Comparison of ENCODE assay signal across 8 cellular contexts in the genomic region with DNA sequence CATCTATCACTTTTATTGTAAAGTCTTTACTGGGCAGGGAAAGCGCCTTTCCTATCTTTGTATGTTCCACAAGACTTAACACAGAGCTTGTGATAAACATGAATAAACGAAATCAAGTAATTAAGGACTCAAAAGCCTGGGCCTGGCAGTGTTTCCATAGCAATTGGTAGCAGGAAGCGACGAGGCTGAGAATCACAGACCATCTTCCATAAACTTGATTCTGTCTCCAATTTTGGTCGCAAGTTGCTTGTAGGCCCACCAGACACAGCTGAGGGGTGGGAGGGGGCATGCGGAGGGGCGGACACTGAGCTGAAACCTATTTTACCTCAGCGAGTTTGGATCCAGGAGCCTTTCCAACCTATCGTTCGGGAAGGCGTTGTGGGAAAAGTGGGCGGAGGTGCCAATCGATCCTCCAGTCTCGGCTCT. TPM values are rescaled to one million over a fixed set of nuclear protein-coding genes. Genes with fewer than 3 reads are reported as not detected.
DNase-seq lines count a peak whose midpoint lies in the region; ATAC-seq and TF ChIP-seq lines count a peak whose summit lies in the region.

No MANE protein-coding gene starts in this region.

- no peaks in the 10 kb centered on the region for H3K9me3 ChIP-seq in RWPE2 (ENCODE audit: severe bottlenecking)
- H3K9me3 ChIP-seq in esophagus squamous epithelium: no peaks in the 10 kb centered on the region

- DNase-seq in activated gamma-delta T cell treated with Interleukin-2 at 50 U/mL for 16 hours: peak; percentile 4
- no peak for DNase-seq in activated gamma-delta T cell (lab: John Stamatoyannopoulos, UW)
- DNase-seq in RWPE2 (ENCODE audit: low spot score): no peak
- no peak for DNase-seq in esophagus squamous epithelium (lab: John Stamatoyannopoulos, UW)
- DNase-seq in pons (ENCODE audit: low spot score): peak; percentile 12
- no peak for DNase-seq in NCI-H774 (lab: John Stamatoyannopoulos, UW)
- DNase-seq in UCSD-AML1 (lab: John Stamatoyannopoulos, UW; ENCODE audit: unreplicated experiment): no peak

- ATAC-seq in RWPE2 (ENCODE audit: low read depth) (no peak; the same call in 2 of the 3 replicates), HG02642 (IDR thresholded peaks at IDR 0.05; ENCODE audit: poor library complexity, unreplicated experiment) (no peak)

- H3K27ac ChIP-seq in RWPE2 (ENCODE audit: poor library complexity, severe bottlenecking): peak overlapping the region; percentile 50
- H3K27ac ChIP-seq in esophagus squamous epithelium: peak overlapping the region; percentile 75 to 91 (median 84)

- 17 to 20% methylated on average over 4 to 10 of the region's 14 CpGs for WGBS in esophagus squamous epithelium, 2 donors

- H3K36me3 ChIP-seq in RWPE2 (ENCODE audit: low read depth) (no peaks in the 10 kb centered on the region), esophagus squamous epithelium (no peaks in the 10 kb centered on the region)

- TF ChIP-seq CTCF in RWPE2 (IDR thresholded peaks at IDR 0.05; ENCODE audit: poor library complexity, severe bottlenecking) (no peak), esophagus squamous epithelium (IDR thresholded peaks at IDR 0.05) (no peak)

- TF ChIP-seq POLR2A in esophagus squamous epithelium (IDR thresholded peaks at IDR 0.05): no peak

- peak overlapping the region; percentile 66 for H3K4me3 ChIP-seq in RWPE2 (ENCODE audit: severe bottlenecking)
- peak overlapping the region; percentile 58 to 89 (median 78) for H3K4me3 ChIP-seq in esophagus squamous epithelium

- intact Hi-C loops in esophagus squamous epithelium (cut with DNase I): no loop called here

- H3K27me3 ChIP-seq in RWPE2 (ENCODE audit: insufficient read depth, poor library complexity, severe bottlenecking) (no peaks in the 10 kb centered on the region), esophagus squamous epithelium (no peaks in the 10 kb centered on the region)

- H3K4me1 ChIP-seq in RWPE2 (ENCODE audit: insufficient read depth, poor library complexity, severe bottlenecking): no peaks in the 10 kb centered on the region
- peaks cover 3 to 21% (median 4%) of the 10 kb centered on the region in 3 donors for H3K4me1 ChIP-seq in esophagus squamous epithelium

RNA-seq across cellular contexts. Expression of a gene that starts 0.3 kb away (rescaled TPM):
- under 1 TPM in 1 of 4 donors, not detected in 3; 0.23 TPM for total RNA-seq in esophagus squamous epithelium

RNA-seq across cellular contexts. Expression of a gene that starts 1.0 kb away (rescaled TPM):
- total RNA-seq in esophagus squamous epithelium: under 1 TPM in 2 of 4 donors, not detected in 2; 0.19 to 0.26 TPM

RNA-seq across cellular contexts. Expression of a gene that starts 54.0 kb away (rescaled TPM):
- total RNA-seq in esophagus squamous epithelium: 1 to 10 TPM in 1 of 4 donors, under 1 TPM in 3; 0.21 to 2.2 (median 0.32) TPM

Comparison
In these comparisons a context has a peak if more than half of its experiments do, and no peak if none do; other contexts are left out.
1. DNase-seq: peak in activated gamma-delta T cell treated with Interleukin-2 at 50 U/mL for 16 hours (single experiment) and pons (single experiment); none in activated gamma-delta T cell (single experiment), RWPE2 (single experiment), esophagus squamous epithelium (single experiment), NCI-H774 (single experiment) and UCSD-AML1 (single experiment).